Comparison of ENCODE assay signal across 13 cellular contexts in genomic region chr22:41846268-41847002, GRCh38. TPM values are rescaled to one million over a fixed set of nuclear protein-coding genes. Genes with fewer than 3 reads are reported as not detected.
DNase-seq lines count a peak whose midpoint lies in the region; ATAC-seq, FAIRE-seq and TF ChIP-seq lines count a peak whose summit lies in the region.
"Had no signal": no experiment of that assay in that cellular context is flagged by ENCODE, and none has a peak within 500 bp of the region (broad histone marks: within the 10 kb centered on the region; RNA-seq: fewer than 3 reads in every experiment).

No MANE protein-coding gene starts in this region.

- TF ChIP-seq CTCF in K562 (IDR thresholded peaks at IDR 0.05 in 2 of 3, conservative IDR thresholded peaks at IDR 0.05 in 1 of 3; ENCODE audit: insufficient read depth in 2 of 3, low read depth in 1 of 3, low read length in 3 of 3): no peak

- H3K4me1 Mint-ChIP-seq in stimulated activated naive CD8-positive, alpha-beta T cell treated with anti-CD3 and anti-CD28 coated beads, Interleukin-15, Interleukin-2, amounts not matched to agents 100 ng/mL and 50 ng/mL, for 24 hours (ENCODE audit: low read depth): peaks cover 84% of the 10 kb centered on the region
- peaks cover 63% of the 10 kb centered on the region for H3K4me1 Mint-ChIP-seq in stimulated activated naive CD8-positive, alpha-beta T cell treated with anti-CD3 and anti-CD28 coated beads, Interleukin-15, amount 100 ng/mL, for 72 hours
- H3K4me1 Mint-ChIP-seq in memory B cell: peaks cover 40% of the 10 kb centered on the region

- POLR2A ChIA-PET in K562 (lab: Yijun Ruan, JAX): interaction anchor here (0.6 to 5.1 kb wide), 5 partner anchors 10 to 71 kb away, joined by 3 to 34 read pairs (median 4); partner anchors contain the start of gene SREBF2

- no peak for TF ChIP-seq RAD21 in K562 (CRISPR knock-in tag; conservative IDR thresholded peaks at IDR 0.05 in 1 of 2, IDR thresholded peaks at IDR 0.05 in 1 of 2)

- peaks cover 54% of the 10 kb centered on the region for H4K20me1 ChIP-seq in K562 (replicated peaks; ENCODE audit: control insufficient read depth, insufficient read depth, low read length)

- H3K27me3 ChIP-seq in K562 (ENCODE audit: control insufficient read depth in 2 of 2, insufficient read depth in 2 of 2, low read length in 2 of 2): no peaks in the 10 kb centered on the region

- peak overlapping the region; percentile 29 for H3K27ac Mint-ChIP-seq in stimulated activated naive CD8-positive, alpha-beta T cell treated with anti-CD3 and anti-CD28 coated beads, Interleukin-15, Interleukin-2, amounts not matched to agents 100 ng/mL and 50 ng/mL, for 24 hours
- no peak overlapping the region for H3K27ac Mint-ChIP-seq in stimulated activated naive CD8-positive, alpha-beta T cell treated with anti-CD3 and anti-CD28 coated beads, Interleukin-15, amount 100 ng/mL, for 72 hours
- peak overlapping the region; percentile 80 for H3K27ac Mint-ChIP-seq in memory B cell

- H3K27ac ChIP-seq in K562 (ENCODE audit: extremely low read depth, low read depth, low read length): peak overlapping the region; percentile 59
- H3K27ac ChIP-seq: KMS-11 had no signal

- peak overlapping the region in 1 of 2 experiments; percentile 17; a peak in 1 of 4 replicates for H3K9ac ChIP-seq in K562 (ENCODE audit: insufficient read depth in 1 of 2, low read depth in 2 of 2, low read length in 2 of 2)
- H3K9ac ChIP-seq: KMS-11 had no signal

- no peak for ATAC-seq in stimulated activated naive CD8-positive, alpha-beta T cell treated with anti-CD3 and anti-CD28 coated beads, Interleukin-15, amount 100 ng/mL, for 72 hours
- ATAC-seq in K562 (no peak), memory B cell (ENCODE audit: low read depth) (no peak), HG03521 (IDR thresholded peaks at IDR 0.05; ENCODE audit: unreplicated experiment) (no peak), GM21786 (IDR thresholded peaks at IDR 0.05; ENCODE audit: unreplicated experiment) (no peak)

- TF ChIP-seq POLR2A in K562 (conservative IDR thresholded peaks at IDR 0.05): no peak

- H3K9me1 ChIP-seq in K562 (ENCODE audit: control insufficient read depth, insufficient read depth, low read length): peaks cover 20% of the 10 kb centered on the region

- H3K9me3 ChIP-seq in K562 (replicated peaks; ENCODE audit: control insufficient read depth, insufficient read depth, low read depth, low read length): no peaks in the 10 kb centered on the region

- no peak for TF ChIP-seq EP300 in K562 (IDR thresholded peaks at IDR 0.05; ENCODE audit: low read length)

- no TSS peak for BruUV-seq in K562 (replicated peaks; lab: Mats Ljungman, UMichigan)

- H3K79me2 ChIP-seq in K562 (ENCODE audit: control insufficient read depth, insufficient read depth, low read length): peaks cover 97% of the 10 kb centered on the region

- peaks cover 48% of the 10 kb centered on the region for H3K36me3 ChIP-seq in K562 (ENCODE audit: control insufficient read depth, insufficient read depth, low read length)

- no peak overlapping the region for H2AFZ ChIP-seq in K562 (ENCODE audit: low read depth, low read length)

- in situ Hi-C loops in K562 (cut with MboI): no loop called here

- CTCF ChIA-PET in K562 (lab: Yijun Ruan, JAX; ENCODE audit: low intra/inter-chr PET ratio): no interaction called here

- H3K4me2 ChIP-seq in K562 (ENCODE audit: insufficient read depth, low read length): peak overlapping the region; percentile 57
- H3K4me2 ChIP-seq: KMS-11 had no signal

- H3K27me3 Mint-ChIP-seq in stimulated activated naive CD8-positive, alpha-beta T cell treated with anti-CD3 and anti-CD28 coated beads, Interleukin-15, Interleukin-2, amounts not matched to agents 100 ng/mL and 50 ng/mL, for 24 hours: no peaks in the 10 kb centered on the region
- no peaks in the 10 kb centered on the region for H3K27me3 Mint-ChIP-seq in stimulated activated naive CD8-positive, alpha-beta T cell treated with anti-CD3 and anti-CD28 coated beads, Interleukin-15, amount 100 ng/mL, for 72 hours
- no peaks in the 10 kb centered on the region for H3K27me3 Mint-ChIP-seq in memory B cell

- no peak overlapping the region for H3K4me3 ChIP-seq in K562

- intact Hi-C loops in K562 (cut with micrococcal nuclease): no loop called here

- H3K9me3 Mint-ChIP-seq in stimulated activated naive CD8-positive, alpha-beta T cell treated with anti-CD3 and anti-CD28 coated beads, Interleukin-15, Interleukin-2, amounts not matched to agents 100 ng/mL and 50 ng/mL, for 24 hours: no peaks in the 10 kb centered on the region
- no peaks in the 10 kb centered on the region for H3K9me3 Mint-ChIP-seq in stimulated activated naive CD8-positive, alpha-beta T cell treated with anti-CD3 and anti-CD28 coated beads, Interleukin-15, amount 100 ng/mL, for 72 hours
- H3K9me3 Mint-ChIP-seq in memory B cell: no peaks in the 10 kb centered on the region

- peaks cover 26% of the 10 kb centered on the region for H3K36me3 Mint-ChIP-seq in stimulated activated naive CD8-positive, alpha-beta T cell treated with anti-CD3 and anti-CD28 coated beads, Interleukin-15, Interleukin-2, amounts not matched to agents 100 ng/mL and 50 ng/mL, for 24 hours (ENCODE audit: low read depth)
- H3K36me3 Mint-ChIP-seq in memory B cell: peaks cover 3% of the 10 kb centered on the region

- no peak for FAIRE-seq in K562 (lab: Jason Lieb, UNC)

- no peak for DNase-seq in stimulated activated naive CD8-positive, alpha-beta T cell treated with anti-CD3 and anti-CD28 coated beads, Interleukin-15, amount 100 ng/mL, for 72 hours
- DNase-seq in K562 (ENCODE audit: extremely low read depth in 1 of 4, low spot score in 3 of 4) (peak in 3 of 4 experiments; percentile 16 to 66 (median 62)), memory B cell (ENCODE audit: low spot score in 2 of 2) (no peak), activated gamma-delta T cell (lab: John Stamatoyannopoulos, UW) (no peak)
- no peak for DNase-seq in stimulated activated CD4-positive, alpha-beta T cell treated with anti-CD3 and anti-CD28 coated beads, Interleukin-4, amount 100 ng/mL, for 4 hours
- DNase-seq: GOT3; NCI-H2171 treated with DMSO at 0.1 percent for 48 hours; Right ventricle myocardium superior; stimulated activated CD4-positive, alpha-beta T cell treated with anti-CD3 and anti-CD28 coated beads, Interleukin-1b, Interleukin-23, amount 100 ng/mL, for 48 hours had no signal

- H3K4me3 Mint-ChIP-seq in stimulated activated naive CD8-positive, alpha-beta T cell treated with anti-CD3 and anti-CD28 coated beads, Interleukin-15, Interleukin-2, amounts not matched to agents 100 ng/mL and 50 ng/mL, for 24 hours: no peak overlapping the region
- no peak overlapping the region for H3K4me3 Mint-ChIP-seq in stimulated activated naive CD8-positive, alpha-beta T cell treated with anti-CD3 and anti-CD28 coated beads, Interleukin-15, amount 100 ng/mL, for 72 hours
- H3K4me3 Mint-ChIP-seq in memory B cell: peak overlapping the region; percentile 19

- peaks cover 22 to 57% of the 10 kb centered on the region in 2 experiments for H3K4me1 ChIP-seq in K562 (replicated peaks in 1 of 2; ENCODE audit: control insufficient read depth in 2 of 2, insufficient read depth in 2 of 2, low read length in 2 of 2)

- WGBS in K562 (ENCODE audit: insufficient coverage, low coverage, missing lambda C conversion rate): 26% methylated on average over 8 of the region's 10 CpGs

TF ChIP-seq in K562, 482 proteins besides CTCF, POLR2A, EP300 and RAD21 (continues in another document):
- TF ChIP-seq ZNF175 (CRISPR knock-in tag; IDR thresholded peaks at IDR 0.05; ENCODE audit: low read depth): 0 out of 2 replicates have a peak, but pooled peaks have one; percentile 5
- no peak for TF ChIP-seq ZBTB1 (CRISPR knock-in tag; IDR thresholded peaks at IDR 0.05; ENCODE audit: borderline replicate concordance, low read depth)
- TF ChIP-seq CGGBP1 (CRISPR knock-in tag; IDR thresholded peaks at IDR 0.05): no peak

RNA-seq across cellular contexts. Expression of gene SREBF2, which starts 13.5 kb away (rescaled TPM):
- 399 and 583 TPM in 2 replicates for total RNA-seq in K562 (2011; cell fraction: chromatin; rRNA removed; ENCODE audit: low replicate concordance)
- total RNA-seq in K562 (2011; cell fraction: nucleolus; rRNA removed): 378 and 395 TPM in 2 replicates
- total RNA-seq in K562 (2011; cell fraction: nucleoplasm; rRNA removed): 386 and 451 TPM in 2 replicates
- total RNA-seq in K562 (2014; rRNA removed) (26.6 and 38.5 TPM in 2 replicates), K562 (2014; rRNA removed; fragmentation: Illumina TruSeq; extraction: Trizol) (26.9 and 27.2 TPM in 2 replicates), K562 (2015; rRNA removed; fragmentation: Illumina TruSeq; extraction: Trizol) (22.4 and 24.8 TPM in 2 replicates), K562 (2021) (73.9 and 84.2 TPM in 2 replicates)
- polyA plus RNA-seq in K562 (2011; rRNA removed) (55.3 and 89.8 TPM in 2 replicates), K562 (2014; fragmentation: Illumina TruSeq; extraction: Trizol) (64.5 and 74.3 TPM in 2 replicates), K562 (2014; fragmentation: Nextera tagmentation; extraction: Ambion mirVana) (1 to 10 TPM; 1.1 TPM), K562 (2014; rRNA removed) (62.8 and 63.9 TPM in 2 replicates)
- polyA plus RNA-seq in K562 (2011; cell fraction: cytosol; rRNA removed): 94.7 and 107 TPM in 2 replicates
- 167 and 200 TPM in 2 replicates for polyA plus RNA-seq in K562 (2011; cell fraction: nucleus; rRNA removed)
- 57.0 and 119 TPM in 2 replicates for polyA plus RNA-seq in K562 (2012)
- polyA minus RNA-seq in K562 (2011; rRNA and poly(A)+ RNA removed): 76.8 and 96.3 TPM in 2 replicates
- polyA minus RNA-seq in K562 (2011; cell fraction: cytosol; rRNA and poly(A)+ RNA removed): 59.7 and 96.8 TPM in 2 replicates
- polyA minus RNA-seq in K562 (2011; cell fraction: nucleus; rRNA and poly(A)+ RNA removed): 55.1 and 75.6 TPM in 2 replicates

RNA-seq across cellular contexts. Expression of gene CCDC134, which starts 46.0 kb away (rescaled TPM):
- 11.6 and 24.3 TPM in 2 replicates for total RNA-seq in K562 (2011; cell fraction: chromatin; rRNA removed; ENCODE audit: low replicate concordance)
- total RNA-seq in K562 (2011; cell fraction: nucleolus; rRNA removed): 22.4 and 24.5 TPM in 2 replicates
- total RNA-seq in K562 (2011; cell fraction: nucleoplasm; rRNA removed): 18.8 and 20.0 TPM in 2 replicates
- total RNA-seq in K562 (2014; rRNA removed): 6.9 and 11.7 TPM in 2 replicates
- total RNA-seq in K562 (2014; rRNA removed; fragmentation: Illumina TruSeq; extraction: Trizol): 6.3 and 7.7 TPM in 2 replicates
- 9.2 and 9.5 TPM in 2 replicates for total RNA-seq in K562 (2015; rRNA removed; fragmentation: Illumina TruSeq; extraction: Trizol)
- 11.9 and 12.4 TPM in 2 replicates for total RNA-seq in K562 (2021)
- 5.0 and 5.1 TPM in 2 replicates for polyA plus RNA-seq in K562 (2011; rRNA removed)
- polyA plus RNA-seq in K562 (2011; cell fraction: cytosol; rRNA removed): 5.5 and 6.0 TPM in 2 replicates
- polyA plus RNA-seq in K562 (2011; cell fraction: nucleus; rRNA removed): 3.8 and 5.5 TPM in 2 replicates
- polyA plus RNA-seq in K562 (2012): 2.4 and 3.0 TPM in 2 replicates
- 4.2 and 5.3 TPM in 2 replicates for polyA plus RNA-seq in K562 (2014; fragmentation: Illumina TruSeq; extraction: Trizol)
- under 1 TPM; 0.56 to 0.99 TPM for polyA plus RNA-seq in K562 (2014; fragmentation: Nextera tagmentation; extraction: Ambion mirVana)
- polyA plus RNA-seq in K562 (2014; rRNA removed): 5.2 and 6.8 TPM in 2 replicates
- 13.2 and 19.0 TPM in 2 replicates for polyA minus RNA-seq in K562 (2011; rRNA and poly(A)+ RNA removed)
- polyA minus RNA-seq in K562 (2011; cell fraction: cytosol; rRNA and poly(A)+ RNA removed): 14.0 and 14.1 TPM in 2 replicates
- 7.5 and 9.2 TPM in 2 replicates for polyA minus RNA-seq in K562 (2011; cell fraction: nucleus; rRNA and poly(A)+ RNA removed)

Comparison
In these comparisons a context has a peak if more than half of its experiments do, and no peak if none do; other contexts are left out.
1. H3K27ac Mint-ChIP-seq: peak in stimulated activated naive CD8-positive, alpha-beta T cell treated with anti-CD3 and anti-CD28 coated beads, Interleukin-15, Interleukin-2, amounts not matched to agents 100 ng/mL and 50 ng/mL, for 24 hours (single experiment) and memory B cell (single experiment); none in stimulated activated naive CD8-positive, alpha-beta T cell treated with anti-CD3 and anti-CD28 coated beads, Interleukin-15, amount 100 ng/mL, for 72 hours (0 of 2).
2. DNase-seq: peak in K562 (3 of 4); none in stimulated activated naive CD8-positive, alpha-beta T cell treated with anti-CD3 and anti-CD28 coated beads, Interleukin-15, amount 100 ng/mL, for 72 hours (0 of 2), memory B cell (0 of 2), activated gamma-delta T cell (single experiment) and stimulated activated CD4-positive, alpha-beta T cell treated with anti-CD3 and anti-CD28 coated beads, Interleukin-4, amount 100 ng/mL, for 4 hours (0 of 2).